20 cellular contexts compared by ENCODE assay signal in genomic region chr1:54223441-54224202, GRCh38. TPM values are rescaled to one million over a fixed set of nuclear protein-coding genes. Genes with fewer than 3 reads are reported as not detected.
DNase-seq lines count a peak whose midpoint lies in the region; ATAC-seq, FAIRE-seq and TF ChIP-seq lines count a peak whose summit lies in the region.
"Had no signal": no experiment of that assay in that cellular context is flagged by ENCODE, and none has a peak within 500 bp of the region (broad histone marks: within the 10 kb centered on the region; RNA-seq: fewer than 3 reads in every experiment).

No MANE protein-coding gene starts in this region.

- SMC1A ChIA-PET in GM12878 (lab: Charles Lee; ENCODE audit: uncharacterized antibody, unreplicated experiment): no interaction called here

- RAD21 ChIA-PET in GM12878 (lab: Charles Lee; ENCODE audit: unreplicated experiment): no interaction called here

- TF ChIP-seq EP300 in GM12878 (IDR thresholded peaks at IDR 0.05; ENCODE audit: borderline replicate concordance in 1 of 2, control insufficient read depth in 1 of 2, low read depth in 2 of 2, low read length in 2 of 2): no peak

- intact Hi-C loops in GM12878 (cut with micrococcal nuclease; ENCODE audit: unreplicated experiment) (no loop called here), testis (cut with DNase I; ENCODE audit: low total_unique reads) (no loop called here)
- intact Hi-C loops in naive thymus-derived CD4-positive, alpha-beta T cell (cut with micrococcal nuclease): no loop called here

- no peak for TF ChIP-seq RAD21 in GM12878 (IDR thresholded peaks at IDR 0.05; ENCODE audit: insufficient read depth, low read depth, low read length)

- POLR2A ChIA-PET in GM12878 (lab: Charles Lee) (no interaction called here), GM10248 (lab: Yijun Ruan, JAX) (no interaction called here)
- POLR2A ChIA-PET in naive thymus-derived CD4-positive, alpha-beta T cell (lab: Charles Lee): no interaction called here

- no TSS peak for BruUV-seq in GM12878 (replicated peaks; lab: Mats Ljungman, UMichigan)

- H3K9ac ChIP-seq in GM12878 (ENCODE audit: control insufficient read depth, insufficient read depth, low read length): no peak overlapping the region

- H3K27ac ChIP-seq in cardiac muscle cell (peak overlapping the region; percentile 63), right atrium auricular region (no peak overlapping the region), GM12878 (ENCODE audit: control insufficient read depth, insufficient read depth) (no peak overlapping the region), testis (peak overlapping the region; percentile 31 to 61)
- no peak overlapping the region for H3K27ac ChIP-seq in naive thymus-derived CD4-positive, alpha-beta T cell (ENCODE audit: low read depth, low read length)
- H3K27ac ChIP-seq: sigmoid colon, thoracic aorta had no signal

- H3K79me2 ChIP-seq in GM12878 (ENCODE audit: control insufficient read depth, insufficient read depth, low read length): no peaks in the 10 kb centered on the region

- H3K4me3 Mint-ChIP-seq in naive thymus-derived CD4-positive, alpha-beta T cell: peak overlapping the region in 1 of 10 donors; percentile 23
- H3K4me3 Mint-ChIP-seq: activated CD4-positive, alpha-beta memory T cell treated with anti-CD3 and anti-CD28 coated beads, Interleukin-2, amount 10 ng/mL, durations not matched to agents 7 days and 5 days; activated naive CD4-positive, alpha-beta T cell treated with anti-CD3 and anti-CD28 coated beads, Interleukin-2, amount 10 ng/mL, durations not matched to agents 7 days and 5 days; CD14-positive monocyte had no signal

- TF ChIP-seq CTCF in cardiac muscle cell (IDR thresholded peaks at IDR 0.05; ENCODE audit: low read depth, low read length) (no peak), right atrium auricular region (IDR thresholded peaks at IDR 0.05) (no peak), GM12878 (IDR thresholded peaks at IDR 0.05 in 2 of 3, conservative IDR thresholded peaks at IDR 0.05 in 1 of 3; ENCODE audit: control insufficient read depth in 2 of 3, extremely low read depth in 1 of 3, insufficient read depth in 1 of 3, low read depth in 3 of 3, low read length in 3 of 3) (no peak), testis (IDR thresholded peaks at IDR 0.05) (no peak), GM10248 (IDR thresholded peaks at IDR 0.05; ENCODE audit: control extremely low read depth, extremely low read depth, low read depth, missing control alignments) (no peak)

- no peak for DNase-seq in cardiac muscle cell (ENCODE audit: low read depth in 1 of 2, low spot score in 1 of 2)
- no peak for DNase-seq in right atrium auricular region (ENCODE audit: low spot score)
- no peak for DNase-seq in GM12878 (ENCODE audit: low read depth, low spot score)
- DNase-seq in naive thymus-derived CD4-positive, alpha-beta T cell: no peak
- no peak for DNase-seq in testis
- no peak for DNase-seq in HAP-1 (ENCODE audit: low spot score in 2 of 2)
- DNase-seq in GM10248 (ENCODE audit: extremely low spot score): no peak
- DNase-seq: activated CD4-positive, alpha-beta memory T cell treated with anti-CD3 and anti-CD28 coated beads, Interleukin-2, amount 10 ng/mL, durations not matched to agents 7 days and 5 days; activated naive CD4-positive, alpha-beta T cell treated with anti-CD3 and anti-CD28 coated beads, Interleukin-2, amount 10 ng/mL, durations not matched to agents 7 days and 5 days; DMS 273 treated with DMSO at 0.1 percent for 48 hours; GDM1; Karpas-422; MV-4-11; NCI-H526 treated with DMSO at 0.1 percent for 48 hours; sigmoid colon; T-helper 9 cell had no signal

- H3K36me3 ChIP-seq in cardiac muscle cell (peaks cover 14% of the 10 kb centered on the region), right atrium auricular region (peaks cover 5% of the 10 kb centered on the region), GM12878 (ENCODE audit: control insufficient read depth in 2 of 2, insufficient read depth in 2 of 2, low read length in 1 of 2) (peaks cover 2 to 4% of the 10 kb centered on the region in 2 experiments), testis (ENCODE audit: low read depth, missing control alignments) (no peaks in the 10 kb centered on the region), HAP-1 (replicated peaks) (peaks cover 6% of the 10 kb centered on the region)
- peaks cover 0 to 45% (median 11%) of the 10 kb centered on the region in 3 experiments for H3K36me3 ChIP-seq in naive thymus-derived CD4-positive, alpha-beta T cell (ENCODE audit: control insufficient read depth in 2 of 3, insufficient read depth in 3 of 3, low read length in 3 of 3)
- H3K36me3 ChIP-seq: thoracic aorta had no signal

- peaks cover 5 to 32% (median 13%) of the 10 kb centered on the region in 7 donors for H3K4me1 Mint-ChIP-seq in naive thymus-derived CD4-positive, alpha-beta T cell

- H3K27me3 ChIP-seq in cardiac muscle cell: no peaks in the 10 kb centered on the region
- no peaks in the 10 kb centered on the region for H3K27me3 ChIP-seq in right atrium auricular region
- H3K27me3 ChIP-seq in GM12878 (replicated peaks in 1 of 2; ENCODE audit: control insufficient read depth in 2 of 2, insufficient read depth in 2 of 2, low read length in 1 of 2): no peaks in the 10 kb centered on the region
- no peaks in the 10 kb centered on the region for H3K27me3 ChIP-seq in naive thymus-derived CD4-positive, alpha-beta T cell (ENCODE audit: control insufficient read depth in 2 of 2, insufficient read depth in 2 of 2, low read length in 2 of 2)
- H3K27me3 ChIP-seq in testis: no peaks in the 10 kb centered on the region
- no peaks in the 10 kb centered on the region for H3K27me3 ChIP-seq in HAP-1 (ENCODE audit: low read depth)
- H3K27me3 ChIP-seq: sigmoid colon had no signal

- no peak for FAIRE-seq in GM12878 (lab: Jason Lieb, UNC)

- no peaks in the 10 kb centered on the region for H3K27me3 Mint-ChIP-seq in naive thymus-derived CD4-positive, alpha-beta T cell
- H3K27me3 Mint-ChIP-seq: activated CD4-positive, alpha-beta memory T cell treated with anti-CD3 and anti-CD28 coated beads, Interleukin-2, amount 10 ng/mL, durations not matched to agents 7 days and 5 days; activated naive CD4-positive, alpha-beta T cell treated with anti-CD3 and anti-CD28 coated beads, Interleukin-2, amount 10 ng/mL, durations not matched to agents 7 days and 5 days had no signal

- no peak overlapping the region for H2AFZ ChIP-seq in GM12878 (ENCODE audit: control insufficient read depth, low read depth, low read length)

- H4K20me1 ChIP-seq in GM12878 (ENCODE audit: control insufficient read depth, insufficient read depth): no peaks in the 10 kb centered on the region

- peaks cover 4 to 14% (median 12%) of the 10 kb centered on the region in 5 donors for H3K36me3 Mint-ChIP-seq in naive thymus-derived CD4-positive, alpha-beta T cell

- H3K9me3 ChIP-seq in cardiac muscle cell (ENCODE audit: low read depth) (no peaks in the 10 kb centered on the region), right atrium auricular region (no peaks in the 10 kb centered on the region), GM12878 (replicated peaks; ENCODE audit: control insufficient read depth, insufficient read depth, low read length) (no peaks in the 10 kb centered on the region), testis (no peaks in the 10 kb centered on the region), HAP-1 (no peaks in the 10 kb centered on the region)
- no peaks in the 10 kb centered on the region for H3K9me3 ChIP-seq in naive thymus-derived CD4-positive, alpha-beta T cell (ENCODE audit: control insufficient read depth in 2 of 3, low read length in 3 of 3)
- H3K9me3 ChIP-seq: sigmoid colon, thoracic aorta had no signal

- CTCF ChIA-PET in GM12878 (lab: Yijun Ruan, JAX): no interaction called here
- CTCF ChIA-PET in naive thymus-derived CD4-positive, alpha-beta T cell (lab: Charles Lee): interaction anchor here (0.6 kb wide), 1 partner anchor 19 kb away, joined by 3 read pairs; no protein-coding TSS in a partner anchor
- CTCF ChIA-PET in GM10248 (lab: Yijun Ruan, JAX): no interaction called here

- TF ChIP-seq POLR2A in GM12878 (IDR thresholded peaks at IDR 0.05; ENCODE audit: low read depth, low read length) (peak; percentile 41; the same call in 1 of the 2 replicates), testis (IDR thresholded peaks at IDR 0.05) (no peak)

- H3K4me3 ChIP-seq in cardiac muscle cell (no peak overlapping the region), right atrium auricular region (no peak overlapping the region), GM12878 (no peak overlapping the region), testis (no peak overlapping the region), HAP-1 (no peak overlapping the region)
- H3K4me3 ChIP-seq in naive thymus-derived CD4-positive, alpha-beta T cell (ENCODE audit: low read length): no peak overlapping the region
- H3K4me3 ChIP-seq: sigmoid colon, SK-N-MC, thoracic aorta had no signal

- ATAC-seq in GM12878 (no peak), GM18858 (IDR thresholded peaks at IDR 0.05; ENCODE audit: unreplicated experiment) (no peak)
- ATAC-seq in naive thymus-derived CD4-positive, alpha-beta T cell: no peak

- H3K4me1 ChIP-seq in cardiac muscle cell (ENCODE audit: low read depth) (peaks cover 8% of the 10 kb centered on the region), right atrium auricular region (peaks cover 0 to 30% of the 10 kb centered on the region in 2 donors), GM12878 (ENCODE audit: control insufficient read depth, insufficient read depth, low read length) (no peaks in the 10 kb centered on the region), testis (peaks cover 67% of the 10 kb centered on the region), HAP-1 (no peaks in the 10 kb centered on the region)
- no peaks in the 10 kb centered on the region for H3K4me1 ChIP-seq in naive thymus-derived CD4-positive, alpha-beta T cell (ENCODE audit: control insufficient read depth in 2 of 2, insufficient read depth in 2 of 2, low read length in 2 of 2)

- no peaks in the 10 kb centered on the region for H3K9me3 Mint-ChIP-seq in naive thymus-derived CD4-positive, alpha-beta T cell
- H3K9me3 Mint-ChIP-seq: activated CD4-positive, alpha-beta memory T cell treated with anti-CD3 and anti-CD28 coated beads, Interleukin-2, amount 10 ng/mL, durations not matched to agents 7 days and 5 days; activated naive CD4-positive, alpha-beta T cell treated with anti-CD3 and anti-CD28 coated beads, Interleukin-2, amount 10 ng/mL, durations not matched to agents 7 days and 5 days; CD14-positive monocyte had no signal

- WGBS in GM12878 (ENCODE audit: insufficient coverage, insufficient replicate concordance, low lambda C conversion rate, missing lambda C conversion rate): 95% methylated on average over 15 of the region's 16 CpGs
- 90 to 91% methylated on average over 7 to 16 of the region's 16 CpGs for WGBS in testis, 2 donors

- H3K4me2 ChIP-seq in GM12878 (ENCODE audit: control insufficient read depth, insufficient read depth): no peak overlapping the region

- H3K27ac Mint-ChIP-seq in naive thymus-derived CD4-positive, alpha-beta T cell: peak overlapping the region; percentile 13 to 80 (median 30)

- in situ Hi-C loops in GM12878 (cut with MboI) (no loop called here), HAP-1 (cut with MboI; ENCODE audit: low sequenced_read_pairs) (no loop called here)

RNA-seq across cellular contexts. Expression of gene MRPL37, which starts 23.7 kb away (rescaled TPM):
- total RNA-seq in cardiac muscle cell (93.7 and 94.3 TPM in 2 replicates), right atrium auricular region (10 to 100 TPM; 63.1 to 75.9 TPM), GM12878 (2014; rRNA removed) (170 and 179 TPM in 2 replicates), GM12878 (2014; rRNA removed; fragmentation: Illumina TruSeq; extraction: Trizol) (124 and 130 TPM in 2 replicates), GM12878 (2021) (150 and 158 TPM in 2 replicates), testis (10 to 100 TPM; 89.1 to 91.4 TPM)
- polyA plus RNA-seq in cardiac muscle cell (95.7 and 97.9 TPM in 2 replicates), GM12878 (2011; rRNA removed) (32.9 and 47.8 TPM in 2 replicates), GM12878 (2014; fragmentation: Illumina TruSeq; extraction: Trizol) (184 and 190 TPM in 2 replicates), GM12878 (2014; fragmentation: Nextera tagmentation; extraction: Ambion mirVana) (100 to 1,000 TPM in 1 of 2 experiments, 10 to 100 TPM in 1; 41.4 to 109 TPM), GM12878 (2014; rRNA removed) (166 and 167 TPM in 2 replicates), GM12878 (2016; fragmentation: Nextera tagmentation; extraction: Ambion mirVana) (100 to 1,000 TPM; 194 to 217 TPM), testis (ENCODE audit: insufficient read depth, low read depth, low replicate concordance) (74.2 TPM)
- total RNA-seq in GM12878 (2013; cell fraction: nucleolus; rRNA removed): 36.5 and 36.7 TPM in 2 replicates
- polyA plus RNA-seq in GM12878 (2011; ENCODE audit: low read depth): 68.3 TPM
- polyA plus RNA-seq in GM12878 (2011; cell fraction: cytosol; rRNA removed): 71.1 and 71.4 TPM in 2 replicates
- polyA plus RNA-seq in GM12878 (2011; cell fraction: nucleus; rRNA removed): 20.1 and 31.6 TPM in 2 replicates
- polyA plus RNA-seq in GM12878 (2012): 99.0 and 109 TPM in 2 replicates
- polyA minus RNA-seq in GM12878 (2011; rRNA and poly(A)+ RNA removed): 21.4 and 35.8 TPM in 2 replicates
- 15.0 and 16.5 TPM in 2 replicates for polyA minus RNA-seq in GM12878 (2011; cell fraction: cytosol; rRNA and poly(A)+ RNA removed)
- polyA minus RNA-seq in GM12878 (2011; cell fraction: nucleus; rRNA and poly(A)+ RNA removed): 8.8 and 11.5 TPM in 2 replicates
- total RNA-seq in naive thymus-derived CD4-positive, alpha-beta T cell: 10 to 100 TPM; 25.4 to 86.7 (median 36.4) TPM
- 10 to 100 TPM; 54.8 to 64.1 TPM for polyA plus RNA-seq in naive thymus-derived CD4-positive, alpha-beta T cell

RNA-seq across cellular contexts. Expression of gene CYB5RL, which starts 23.8 kb away (rescaled TPM):
- 5.0 and 6.4 TPM in 2 replicates for total RNA-seq in cardiac muscle cell
- polyA plus RNA-seq in cardiac muscle cell: 6.7 and 9.1 TPM in 2 replicates
- total RNA-seq in right atrium auricular region: 1 to 10 TPM; 2.0 to 3.5 TPM
- total RNA-seq in GM12878 (2013; cell fraction: nucleolus; rRNA removed): 25.4 and 31.7 TPM in 2 replicates
- 6.3 and 7.5 TPM in 2 replicates for total RNA-seq in GM12878 (2014; rRNA removed)
- 5.9 and 6.8 TPM in 2 replicates for total RNA-seq in GM12878 (2014; rRNA removed; fragmentation: Illumina TruSeq; extraction: Trizol)
- total RNA-seq in GM12878 (2021): 8.7 and 11.2 TPM in 2 replicates
- 3.0 TPM for polyA plus RNA-seq in GM12878 (2011; ENCODE audit: low read depth)
- 5.5 and 7.2 TPM in 2 replicates for polyA plus RNA-seq in GM12878 (2011; rRNA removed)
- polyA plus RNA-seq in GM12878 (2011; cell fraction: cytosol; rRNA removed): 9.4 and 9.7 TPM in 2 replicates
- polyA plus RNA-seq in GM12878 (2011; cell fraction: nucleus; rRNA removed): 13.1 and 14.8 TPM in 2 replicates
- 4.0 and 4.1 TPM in 2 replicates for polyA plus RNA-seq in GM12878 (2012)
- 6.2 and 8.6 TPM in 2 replicates for polyA plus RNA-seq in GM12878 (2014; fragmentation: Illumina TruSeq; extraction: Trizol)
- 1 to 10 TPM; 3.1 to 5.0 TPM for polyA plus RNA-seq in GM12878 (2014; fragmentation: Nextera tagmentation; extraction: Ambion mirVana)
- 7.0 and 7.2 TPM in 2 replicates for polyA plus RNA-seq in GM12878 (2014; rRNA removed)
- polyA plus RNA-seq in GM12878 (2016; fragmentation: Nextera tagmentation; extraction: Ambion mirVana): 1 to 10 TPM; 7.0 to 8.0 TPM
- 6.8 and 12.3 TPM in 2 replicates for polyA minus RNA-seq in GM12878 (2011; rRNA and poly(A)+ RNA removed)
- 2.3 and 2.9 TPM in 2 replicates for polyA minus RNA-seq in GM12878 (2011; cell fraction: cytosol; rRNA and poly(A)+ RNA removed)
- 5.2 and 8.3 TPM in 2 replicates for polyA minus RNA-seq in GM12878 (2011; cell fraction: nucleus; rRNA and poly(A)+ RNA removed)
- 10 to 100 TPM in 2 of 5 experiments, 1 to 10 TPM in 3; 5.1 to 13.5 (median 7.1) TPM for total RNA-seq in naive thymus-derived CD4-positive, alpha-beta T cell
- polyA plus RNA-seq in naive thymus-derived CD4-positive, alpha-beta T cell: 1 to 10 TPM; 3.4 to 3.6 TPM
- 10 to 100 TPM in 1 of 2 donors, 1 to 10 TPM in 1; 8.7 to 11.5 TPM for total RNA-seq in testis
- polyA plus RNA-seq in testis (ENCODE audit: insufficient read depth, low read depth, low replicate concordance): 6.3 TPM

Comparison
In these comparisons a context has a peak if more than half of its experiments do, and no peak if none do; other contexts are left out.
1. H3K27ac ChIP-seq: peak in cardiac muscle cell (single experiment) and testis (2 of 2); none in right atrium auricular region (0 of 2), GM12878 (single experiment) and naive thymus-derived CD4-positive, alpha-beta T cell (single experiment).